ENCODE assay signal across 16 cellular contexts in genomic region chr17:34990921-34991365, GRCh38. TPM values are rescaled to one million over a fixed set of nuclear protein-coding genes. Genes with fewer than 3 reads are reported as not detected.
DNase-seq lines count a peak whose midpoint lies in the region; ATAC-seq and TF ChIP-seq lines count a peak whose summit lies in the region.
"Had no signal": no experiment of that assay in that cellular context is flagged by ENCODE, and none has a peak within 500 bp of the region (broad histone marks: within the 10 kb centered on the region; RNA-seq: fewer than 3 reads in every experiment).

No MANE protein-coding gene starts in this region.

- DNase-seq in DMS 273 (lab: John Stamatoyannopoulos, UW; ENCODE audit: unreplicated experiment) (peak; percentile 50), M059J (ENCODE audit: low read depth) (peak; percentile 11), adipocyte (ENCODE audit: low read depth) (peak; percentile 31), GM13977 (ENCODE audit: low spot score) (no peak), NCI-H748 treated with DMSO at 0.1 percent for 48 hours (lab: John Stamatoyannopoulos, UW) (no peak), cerebellar cortex (ENCODE audit: low spot score) (no peak)
- DNase-seq: activated B cell treated with CpG ODN at 0.5 μM for 24 hours; endodermal cell; heart left ventricle; NCI-H526 treated with DMSO at 0.1 percent for 48 hours; stimulated activated CD4-positive, alpha-beta T cell treated with anti-CD3 and anti-CD28 coated beads, Interleukin-2, amount 100 ng/mL, for 24 hours; stimulated activated naive B cell treated with anti-CD40 and anti-IgM and Interleukin-4, amounts not matched to agents 10 μg/mL and 1 μg/mL and 100 μg/mL, for 72 hours had no signal

- H3K9me3 ChIP-seq in adipocyte (ENCODE audit: control insufficient read depth, low read length) (no peaks in the 10 kb centered on the region), neutrophil (no peaks in the 10 kb centered on the region)
- H3K9me3 ChIP-seq: heart left ventricle had no signal

- no peak overlapping the region for H3K9ac ChIP-seq in adipocyte (ENCODE audit: low read length)
- H3K9ac ChIP-seq: parathyroid adenoma had no signal

- H3K4me3 ChIP-seq in adipocyte (ENCODE audit: low read length) (no peak overlapping the region), neutrophil (ENCODE audit: low read depth in 1 of 2, low read length in 1 of 2) (peak overlapping the region in 1 of 2 experiments; percentile 26)
- H3K4me3 ChIP-seq: heart left ventricle had no signal

- no peaks in the 10 kb centered on the region for H3K27me3 ChIP-seq in adipocyte (replicated peaks; ENCODE audit: control insufficient read depth, insufficient read depth, low read length)
- no peaks in the 10 kb centered on the region for H3K27me3 ChIP-seq in neutrophil
- H3K27me3 ChIP-seq: heart left ventricle had no signal

- H3K4me1 ChIP-seq in adipocyte (ENCODE audit: control insufficient read depth, insufficient read depth, low read length): no peaks in the 10 kb centered on the region
- peaks cover 75 to 78% of the 10 kb centered on the region in 2 experiments for H3K4me1 ChIP-seq in neutrophil (ENCODE audit: control insufficient read depth in 1 of 2, insufficient read depth in 1 of 2, low read depth in 1 of 2, low read length in 1 of 2)
- H3K4me1 ChIP-seq: parathyroid adenoma had no signal

- H3K36me3 ChIP-seq in adipocyte (ENCODE audit: control insufficient read depth, insufficient read depth, low read length, severe bottlenecking) (peaks cover 54% of the 10 kb centered on the region), neutrophil (peaks cover 11% of the 10 kb centered on the region)

- in situ Hi-C loops in GM13977 (cut with MboI; ENCODE audit: low pct_unique_long_range_greater_than_20kb, low sequenced_read_pairs, unreplicated experiment): loop anchor here (10.0 kb wide), 1 partner anchor 114 kb away; no protein-coding TSS in a partner anchor

- peak overlapping the region; percentile 80 for H3K27ac ChIP-seq in neutrophil
- H3K27ac ChIP-seq: parathyroid adenoma had no signal

- ATAC-seq in HG03432 (IDR thresholded peaks at IDR 0.05; ENCODE audit: unreplicated experiment): no peak
- ATAC-seq: SK-N-SH treated with all-trans-retinoic acid at 6 μM for 48 hours; stimulated activated naive B cell treated with anti-CD40 and anti-IgM and Interleukin-4, amounts not matched to agents 10 μg/mL and 1 μg/mL and 100 μg/mL, for 72 hours had no signal

- TF ChIP-seq CTCF in neutrophil (IDR thresholded peaks at IDR 0.05): no peak
- no peak for TF ChIP-seq CTCF in GM13977 (IDR thresholded peaks at IDR 0.05; ENCODE audit: extremely low read depth, insufficient read depth, missing control alignments)

RNA-seq across cellular contexts. Expression of gene LIG3, which starts 10.6 kb away (rescaled TPM):
- 18.7 and 33.5 TPM in 2 replicates for total RNA-seq in M059J (2014; rRNA removed; shearing (Covaris generic))

RNA-seq across cellular contexts. Expression of gene ZNF830, which starts 29.6 kb away (rescaled TPM):
- 10.5 and 12.3 TPM in 2 replicates for total RNA-seq in M059J (2014; rRNA removed; shearing (Covaris generic))

RNA-seq across cellular contexts. Expression of gene CCT6B, which starts 29.7 kb away (rescaled TPM):
- total RNA-seq in M059J (2014; rRNA removed; shearing (Covaris generic)): 1.0 and 1.1 TPM in 2 replicates

Comparison
In these comparisons a context has a peak if more than half of its experiments do, and no peak if none do; other contexts are left out.
1. DNase-seq: peak in DMS 273 (single experiment), M059J (single experiment) and adipocyte (single experiment); none in GM13977 (single experiment), NCI-H748 treated with DMSO at 0.1 percent for 48 hours (single experiment) and cerebellar cortex (single experiment).